Comparison of ENCODE assay signal across 8 cellular contexts in genomic region chr18:50218432-50219197, GRCh38. TPM values are rescaled to one million over a fixed set of nuclear protein-coding genes. Genes with fewer than 3 reads are reported as not detected.
DNase-seq lines count a peak whose midpoint lies in the region; ATAC-seq and TF ChIP-seq lines count a peak whose summit lies in the region.

No MANE protein-coding gene starts in this region.

- DNase-seq in Right ventricle myocardium superior = no peak
- DNase-seq in cardiac septum (ENCODE audit: low spot score) = no peak
- peak; percentile 56 to 58 for DNase-seq in erythroblast (lab: John Stamatoyannopoulos, UW)
- peak; percentile 28 to 30 for DNase-seq in stimulated activated CD4-positive, alpha-beta T cell treated with anti-CD3 and anti-CD28 coated beads, Interleukin-2, amount 100 ng/mL, for 24 hours
- DNase-seq in epidermal melanocyte (ENCODE audit: insufficient read length, low spot score) = no peak
- DNase-seq in HuH-7.5 (ENCODE audit: low spot score) = no peak

- ATAC-seq in Right ventricle myocardium superior (ENCODE audit: poor library complexity) (peak; percentile 58), HG03432 (IDR thresholded peaks at IDR 0.05; ENCODE audit: unreplicated experiment) (peak; percentile 57)

- intact Hi-C loops in Right ventricle myocardium superior (cut with DNase I) = loop anchor here (5.0 to 10.0 kb wide), 2 partner anchors 139 to 216 kb away; no protein-coding TSS in a partner anchor
- intact Hi-C loops in cardiac septum (cut with DNase I) = loop anchor here (5.0 kb wide), 1 partner anchor 209 kb away; no protein-coding TSS in a partner anchor

- no peak overlapping the region for H3K27ac ChIP-seq in VCaP

- peak; percentile 75 for TF ChIP-seq CTCF in VCaP (conservative IDR thresholded peaks at IDR 0.05)

- TF ChIP-seq POLR2A in erythroblast (IDR thresholded peaks at IDR 0.05; ENCODE audit: low read length) = no peak

RNA-seq across cellular contexts. Expression of gene MYO5B, which starts 23.7 kb away (rescaled TPM):
- total RNA-seq in Right ventricle myocardium superior (0.38 TPM), cardiac septum (5.2 TPM)

RNA-seq across cellular contexts. Expression of gene CFAP53, which starts 47.7 kb away (rescaled TPM):
- total RNA-seq in Right ventricle myocardium superior (0.11 TPM), cardiac septum (0.48 TPM)

Comparison
In these comparisons a context has a peak if more than half of its experiments do, and no peak if none do; other contexts are left out.
1. DNase-seq: peak in erythroblast (2 of 2) and stimulated activated CD4-positive, alpha-beta T cell treated with anti-CD3 and anti-CD28 coated beads, Interleukin-2, amount 100 ng/mL, for 24 hours (2 of 2); none in Right ventricle myocardium superior (single experiment), cardiac septum (single experiment), epidermal melanocyte (single experiment) and HuH-7.5 (single experiment).